ENCODE assay signal across 17 cellular contexts in the genomic region with DNA sequence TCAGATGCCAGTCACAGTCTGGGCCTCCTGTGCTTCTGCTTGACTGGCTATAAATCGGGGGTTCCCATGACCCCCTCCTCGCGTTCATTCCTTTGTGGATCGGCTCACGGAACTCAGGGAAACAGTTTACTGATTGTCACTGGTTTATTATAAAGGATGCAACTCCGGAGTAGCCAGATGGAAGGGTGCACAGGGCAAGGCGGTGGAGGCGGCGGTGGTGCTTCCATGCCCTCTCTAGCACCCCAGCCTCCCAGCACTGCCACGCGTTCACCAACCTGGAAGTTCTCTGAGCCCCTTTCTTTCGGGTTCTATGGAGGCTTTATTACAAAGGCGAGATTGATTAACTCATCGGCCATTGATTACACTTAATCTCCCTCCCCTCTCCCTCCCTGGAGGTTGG. TPM values are rescaled to one million over a fixed set of nuclear protein-coding genes. Genes with fewer than 3 reads are reported as not detected.
A peak's percentile ranks its signal among the peaks of the same experiment; 100 is the strongest.
DNase-seq lines count a peak whose midpoint lies in the region; ATAC-seq and TF ChIP-seq lines count a peak whose summit lies in the region.
"Had no signal": no experiment of that assay in that cellular context is flagged by ENCODE, and none has a peak within 500 bp of the region (broad histone marks: within the 10 kb centered on the region; RNA-seq: fewer than 3 reads in every experiment).

No MANE protein-coding gene starts in this region.

- ATAC-seq in natural killer cell (no peak), HG02885 (IDR thresholded peaks at IDR 0.05; ENCODE audit: poor library complexity, unreplicated experiment) (no peak), GM21576 (IDR thresholded peaks at IDR 0.05; ENCODE audit: unreplicated experiment) (no peak), HG03025 (IDR thresholded peaks at IDR 0.05; ENCODE audit: low FRiP score, unreplicated experiment) (no peak)
- no peak for ATAC-seq in natural killer cell treated with Interleukin-12 subunit alpha and Interleukin-12 subunit beta and Interleukin-15 and Interleukin-18, amount 100 ng/mL, for 72 hours
- ATAC-seq: Right ventricle myocardium inferior had no signal

- H3K4me3 ChIP-seq in coronary artery = no peak overlapping the region

- no peak overlapping the region for H3K4me3 Mint-ChIP-seq in natural killer cell
- no peak overlapping the region for H3K4me3 Mint-ChIP-seq in natural killer cell treated with Interleukin-12 subunit alpha and Interleukin-12 subunit beta and Interleukin-15 and Interleukin-18, amount 100 ng/mL, for 72 hours

- H3K9me3 Mint-ChIP-seq in natural killer cell = no peaks in the 10 kb centered on the region
- H3K9me3 Mint-ChIP-seq in natural killer cell treated with Interleukin-12 subunit alpha and Interleukin-12 subunit beta and Interleukin-15 and Interleukin-18, amount 100 ng/mL, for 72 hours = no peaks in the 10 kb centered on the region

- H3K27me3 Mint-ChIP-seq in natural killer cell (ENCODE audit: low read depth in 2 of 2) = no peaks in the 10 kb centered on the region
- no peaks in the 10 kb centered on the region for H3K27me3 Mint-ChIP-seq in natural killer cell treated with Interleukin-12 subunit alpha and Interleukin-12 subunit beta and Interleukin-15 and Interleukin-18, amount 100 ng/mL, for 72 hours

- H3K27ac Mint-ChIP-seq in natural killer cell = peak overlapping the region; percentile 56 to 67
- H3K27ac Mint-ChIP-seq in natural killer cell treated with Interleukin-12 subunit alpha and Interleukin-12 subunit beta and Interleukin-15 and Interleukin-18, amount 100 ng/mL, for 72 hours = no peak overlapping the region

- no peak overlapping the region for H3K27ac ChIP-seq in coronary artery
- H3K27ac ChIP-seq: HL-60, KMS-11 had no signal

- H3K4me1 Mint-ChIP-seq in natural killer cell = peaks cover 64 to 80% of the 10 kb centered on the region in 2 donors
- H3K4me1 Mint-ChIP-seq in natural killer cell treated with Interleukin-12 subunit alpha and Interleukin-12 subunit beta and Interleukin-15 and Interleukin-18, amount 100 ng/mL, for 72 hours (ENCODE audit: low read depth in 2 of 2) = peaks cover 58 to 59% of the 10 kb centered on the region in 2 donors

- TF ChIP-seq CTCF in natural killer cell (IDR thresholded peaks at IDR 0.05) = no peak
- no peak for TF ChIP-seq CTCF in coronary artery (IDR thresholded peaks at IDR 0.05)

- DNase-seq in natural killer cell (no peak), coronary artery (ENCODE audit: low spot score) (peak; percentile 31), posterior vena cava (ENCODE audit: low spot score) (peak; percentile 71)
- DNase-seq in natural killer cell treated with Interleukin-12 subunit alpha and Interleukin-12 subunit beta and Interleukin-15 and Interleukin-18, amount 100 ng/mL, for 72 hours (ENCODE audit: low spot score) = no peak
- DNase-seq: ACHN; C1 segment of cervical spinal cord; MV-4-11; NCI-H2107; NCI-H510A; NCI-H748 treated with DMSO at 0.1 percent for 48 hours; NK-92 treated with Interleukin-12 subunit alpha and Interleukin-12 subunit beta, amount 100 ng/mL, for 24 hours had no signal

- intact Hi-C loops in natural killer cell (cut with micrococcal nuclease) (no loop called here), posterior vena cava (cut with DNase I) (no loop called here)

- H3K36me3 Mint-ChIP-seq in natural killer cell = peaks cover 8% of the 10 kb centered on the region
- peaks cover 28% of the 10 kb centered on the region for H3K36me3 Mint-ChIP-seq in natural killer cell treated with Interleukin-12 subunit alpha and Interleukin-12 subunit beta and Interleukin-15 and Interleukin-18, amount 100 ng/mL, for 72 hours

RNA-seq across cellular contexts. Expression of a gene that starts 15.6 kb away (rescaled TPM):
- total RNA-seq in natural killer cell (100 to 1,000 TPM in 2 of 3 donors, 10 to 100 TPM in 1; 95.0 to 122 (median 118) TPM), posterior vena cava (10 to 100 TPM; 24.2 to 26.8 TPM)
- total RNA-seq in natural killer cell treated with Interleukin-12 subunit alpha and Interleukin-12 subunit beta and Interleukin-15 and Interleukin-18, amount 100 ng/mL, for 72 hours = 100 to 1,000 TPM in 1 of 2 donors, 10 to 100 TPM in 1; 63.0 to 112 TPM

Comparison
In these comparisons a context has a peak if more than half of its experiments do, and no peak if none do; other contexts are left out.
1. H3K27ac Mint-ChIP-seq: peak in natural killer cell (2 of 2); none in natural killer cell treated with Interleukin-12 subunit alpha and Interleukin-12 subunit beta and Interleukin-15 and Interleukin-18, amount 100 ng/mL, for 72 hours (0 of 2).
2. DNase-seq: peak in coronary artery (single experiment) and posterior vena cava (single experiment); none in natural killer cell (single experiment) and natural killer cell treated with Interleukin-12 subunit alpha and Interleukin-12 subunit beta and Interleukin-15 and Interleukin-18, amount 100 ng/mL, for 72 hours (single experiment).